ENCODE assay signal across 10 cellular contexts in genomic region chr12:124524231-124524925, GRCh38. TPM values are rescaled to one million over a fixed set of nuclear protein-coding genes. Genes with fewer than 3 reads are reported as not detected.
DNase-seq lines count a peak whose midpoint lies in the region; ATAC-seq and TF ChIP-seq lines count a peak whose summit lies in the region.
"Had no signal": no experiment of that assay in that cellular context is flagged by ENCODE, and none has a peak within 500 bp of the region (broad histone marks: within the 10 kb centered on the region; RNA-seq: fewer than 3 reads in every experiment).

No MANE protein-coding gene starts in this region.

- H3K4me3 Mint-ChIP-seq in HFFc6 (0 out of 2 replicates have a peak overlapping the region, but pooled peaks have one; percentile 3), mesothelial cell of epicardium (no peak overlapping the region)
- H3K4me3 Mint-ChIP-seq: activated CD8-positive, alpha-beta memory T cell treated with anti-CD3 and anti-CD28 coated beads, Interleukin-2, amount 10 ng/mL, durations not matched to agents 7 days and 5 days; CD4-positive, alpha-beta memory T cell had no signal

- H3K9me3 Mint-ChIP-seq in HFFc6 (no peaks in the 10 kb centered on the region), mesothelial cell of epicardium (no peaks in the 10 kb centered on the region)
- H3K9me3 Mint-ChIP-seq: CD4-positive, alpha-beta memory T cell had no signal

- peaks cover 2% of the 10 kb centered on the region; the same call in 1 of the 2 replicates for H3K36me3 ChIP-seq in H7 (replicated peaks; ENCODE audit: control insufficient read depth, insufficient read depth, low read length)

- no peak for ATAC-seq in GM21528 (IDR thresholded peaks at IDR 0.05; ENCODE audit: low FRiP score, unreplicated experiment)
- no peak for ATAC-seq in HG03175 (IDR thresholded peaks at IDR 0.05; ENCODE audit: unreplicated experiment)
- no peak for ATAC-seq in left cardiac atrium
- ATAC-seq: activated CD8-positive, alpha-beta memory T cell treated with anti-CD3 and anti-CD28 coated beads, Interleukin-2, amount 10 ng/mL, durations not matched to agents 7 days and 5 days had no signal

- H3K27ac Mint-ChIP-seq in HFFc6, result peak overlapping the region; percentile 76
- H3K27ac Mint-ChIP-seq in mesothelial cell of epicardium, result peak overlapping the region; percentile 78
- H3K27ac Mint-ChIP-seq: activated CD8-positive, alpha-beta memory T cell treated with anti-CD3 and anti-CD28 coated beads, Interleukin-2, amount 10 ng/mL, durations not matched to agents 7 days and 5 days had no signal

- peak; percentile 71 for DNase-seq in A172 (ENCODE audit: low spot score)
- peak; percentile 72 for DNase-seq in HFFc6
- peak; percentile 76 for DNase-seq in choroid plexus epithelial cell (ENCODE audit: low read depth)
- no peak for DNase-seq in mesothelial cell of epicardium (ENCODE audit: low spot score in 2 of 2, unreplicated experiment in 2 of 2)
- no peak for DNase-seq in H7
- no peak for DNase-seq in left cardiac atrium
- DNase-seq: activated CD8-positive, alpha-beta memory T cell treated with anti-CD3 and anti-CD28 coated beads, Interleukin-2, amount 10 ng/mL, durations not matched to agents 7 days and 5 days had no signal

- H3K4me1 Mint-ChIP-seq in HFFc6 (ENCODE audit: low read depth), result peaks cover 65% of the 10 kb centered on the region
- H3K4me1 Mint-ChIP-seq in mesothelial cell of epicardium, result peaks cover 35% of the 10 kb centered on the region

- H3K36me3 Mint-ChIP-seq in HFFc6 (ENCODE audit: low read depth) (no peaks in the 10 kb centered on the region), mesothelial cell of epicardium (peaks cover 6% of the 10 kb centered on the region)
- H3K36me3 Mint-ChIP-seq: activated CD8-positive, alpha-beta memory T cell treated with anti-CD3 and anti-CD28 coated beads, Interleukin-2, amount 10 ng/mL, durations not matched to agents 7 days and 5 days had no signal

- no peak for TF ChIP-seq CTCF in HFFc6 (IDR thresholded peaks at IDR 0.05)
- TF ChIP-seq CTCF in choroid plexus epithelial cell (conservative IDR thresholded peaks at IDR 0.05; ENCODE audit: low read depth, low read length), result no peak
- TF ChIP-seq CTCF in mesothelial cell of epicardium (IDR thresholded peaks at IDR 0.05; ENCODE audit: unreplicated experiment), result no peak

- intact Hi-C loops in left cardiac atrium (cut with DNase I), result loop anchor here in 1 of 2 donors (5.0 kb wide), 1 partner anchor 43 kb away; the partner anchor contains the start of gene NCOR2

- H3K27me3 ChIP-seq in H7 (ENCODE audit: control insufficient read depth, insufficient read depth, low read length), result no peaks in the 10 kb centered on the region

- H3K4me3 ChIP-seq in choroid plexus epithelial cell (ENCODE audit: low read depth, low read length) (no peak overlapping the region), H7 (ENCODE audit: insufficient read depth, low read depth, low read length) (no peak overlapping the region)

- H3K27me3 Mint-ChIP-seq in HFFc6 (ENCODE audit: insufficient read depth) (peaks cover 8% of the 10 kb centered on the region), mesothelial cell of epicardium (ENCODE audit: low read depth) (no peaks in the 10 kb centered on the region)
- H3K27me3 Mint-ChIP-seq: activated CD8-positive, alpha-beta memory T cell treated with anti-CD3 and anti-CD28 coated beads, Interleukin-2, amount 10 ng/mL, durations not matched to agents 7 days and 5 days; CD4-positive, alpha-beta memory T cell had no signal

RNA-seq across cellular contexts. Expression of gene NCOR2, which starts 43.0 kb away (rescaled TPM):
- total RNA-seq in A172 (2014; rRNA removed; shearing (Covaris generic)), result 32.9 and 33.3 TPM in 2 replicates
- 100 to 1,000 TPM; 237 to 249 (median 240) TPM for total RNA-seq in HFFc6 (2021; fragmentation: NEBNext Ultra II Directional; extraction: Animal tissue kit (Norgen Biotek cat#: 25700))
- total RNA-seq in mesothelial cell of epicardium, result 316 to 336 TPM (median 331 TPM) in 3 replicates
- 25.1 and 27.2 TPM in 2 replicates for total RNA-seq in H7 (2014; rRNA removed; shearing (Covaris generic))
- total RNA-seq in left cardiac atrium, result 100 to 1,000 TPM; 117 to 154 TPM

Comparison
In these comparisons a context has a peak if more than half of its experiments do, and no peak if none do; other contexts are left out.
1. DNase-seq: peak in A172 (single experiment), HFFc6 (single experiment) and choroid plexus epithelial cell (single experiment); none in mesothelial cell of epicardium (0 of 2), H7 (single experiment) and left cardiac atrium (single experiment).